24 cellular contexts compared by ENCODE assay signal in the genomic region with DNA sequence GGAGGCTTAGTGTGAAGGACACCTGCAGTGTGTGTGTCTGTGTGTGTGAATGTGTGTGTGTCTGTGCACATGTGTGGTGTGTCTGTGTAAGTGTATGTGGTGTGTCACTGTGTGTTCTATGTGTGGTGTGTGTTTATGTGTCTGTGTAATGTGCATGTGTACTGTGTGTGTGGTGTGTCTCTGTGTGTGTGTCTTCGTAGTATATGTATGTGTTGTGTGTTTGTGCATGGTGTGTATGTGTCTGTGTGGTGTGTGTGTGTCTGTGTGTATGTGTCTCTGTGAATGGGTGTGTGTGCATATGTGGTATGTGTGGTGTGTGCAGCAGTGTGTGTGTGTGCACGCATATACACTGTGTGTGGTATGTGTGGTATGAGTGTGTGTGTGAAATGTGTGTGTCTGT.
"Had no signal": no experiment of that assay in that cellular context is flagged by ENCODE, and none has a peak within 500 bp of the region (broad histone marks: within the 10 kb centered on the region; RNA-seq: fewer than 3 reads in every experiment).

No MANE protein-coding gene starts in this region.

- H3K27me3 ChIP-seq: brain microvascular endothelial cell had no signal

- DNase-seq: activated CD4-positive, alpha-beta memory T cell treated with anti-CD3 and anti-CD28 coated beads, Interleukin-2, amount 10 ng/mL, durations not matched to agents 7 days and 5 days; activated CD4-positive, alpha-beta T cell treated with anti-CD3 and anti-CD28 coated beads, Interleukin-2, amount 50 U/mL, for 1 hour; activated CD4-positive, CD25-positive, alpha-beta regulatory T cell; activated gamma-delta T cell treated with Interleukin-2 at 50 U/mL for 16 hours; activated naive CD4-positive, alpha-beta T cell treated with anti-CD3 and anti-CD28 coated beads, Interleukin-2, amount 10 ng/mL, durations not matched to agents 7 days and 5 days; activated naive CD8-positive, alpha-beta T cell treated with anti-CD3 and anti-CD28 coated beads for 36 hours; activated T-cell treated with anti-CD3 and anti-CD28 coated beads for 4 hours; activated T-cell treated with anti-CD3 and anti-CD28 coated beads, Interleukin-2, amount 50 U/mL, for 72 hours; brain microvascular endothelial cell; cerebellar nuclear complex; NCI-H1048; NCI-H187 treated with DMSO at 0.1 percent for 48 hours; NCI-H2227 treated with DMSO at 0.1 percent for 48 hours; NCI-H446 treated with DMSO at 0.1 percent for 48 hours; NCI-H524 treated with DMSO at 0.1 percent for 48 hours; NCI-H82; RPMI8226; T-cell; T1000 had no signal

- H3K4me3 ChIP-seq: SK-N-MC had no signal

- ATAC-seq: activated T-cell treated with anti-CD3 and anti-CD28 coated beads, Interleukin-2, amount 50 U/mL, for 72 hours; Right ventricle myocardium inferior; T-cell had no signal

- H3K36me3 ChIP-seq: brain microvascular endothelial cell had no signal

- FAIRE-seq: colon, TTC549 had no signal

- H3K27ac ChIP-seq: brain microvascular endothelial cell, SK-N-MC, VCaP had no signal
